Comparison of ENCODE assay signal across 1 cellular context in genomic region chr9:88528356-88528755, GRCh38.
TF ChIP-seq lines count a peak whose summit lies in the region.

No MANE protein-coding gene starts in this region.

TF ChIP-seq in A549, 52 proteins besides CTCF, POLR2A, EP300 and RAD21 (continued from another document):
- peak; percentile 33 for TF ChIP-seq MAFK (IDR thresholded peaks at IDR 0.05; ENCODE audit: partially characterized antibody)
TF ChIP-seq in A549: peak in this region for 1.
